In genomic region chr3:30156586-30157498, GRCh38 we compare ENCODE assay signal across 15 cellular contexts.
DNase-seq lines count a peak whose midpoint lies in the region; ATAC-seq, FAIRE-seq and TF ChIP-seq lines count a peak whose summit lies in the region.
"Had no signal": no experiment of that assay in that cellular context is flagged by ENCODE, and none has a peak within 500 bp of the region (broad histone marks: within the 10 kb centered on the region; RNA-seq: fewer than 3 reads in every experiment).

No MANE protein-coding gene starts in this region.

- DNase-seq in AG10803 (ENCODE audit: low read depth), result peak; percentile 15
- peak; percentile 66 for DNase-seq in fibroblast of mammary gland (ENCODE audit: low read depth)
- DNase-seq in stimulated activated CD4-positive, alpha-beta T cell treated with anti-CD3 and anti-CD28 coated beads, Interleukin-1b, Interleukin-23, amount 100 ng/mL, for 48 hours, result no peak
- no peak for DNase-seq in activated T-helper 2 cell treated with anti-CD3 and anti-CD28 coated beads, Interferon-gamma antibody, Interleukin-2, Interleukin-4, amounts not matched to agents 10 μg/mL and 5 μg/mL and 100 μg/mL, durations not matched to agents 14 hours and 24 hours and 36 hours (ENCODE audit: low spot score)
- DNase-seq in GM12891 (ENCODE audit: insufficient read length, low spot score), result no peak
- DNase-seq in progenitor cell of endocrine pancreas (ENCODE audit: low spot score, unreplicated experiment), result no peak
- DNase-seq: activated CD4-positive, alpha-beta T cell treated with anti-CD3 and anti-CD28 coated beads for 1 hour; activated naive CD4-positive, alpha-beta T cell; natural killer cell; psoas muscle; SHP77 treated with DMSO at 0.1 percent for 48 hours; substantia nigra; T-helper 2 cell had no signal

- no peaks in the 10 kb centered on the region for H3K4me1 ChIP-seq in liver (ENCODE audit: control insufficient read depth in 4 of 4, insufficient read depth in 4 of 4, low read length in 3 of 4)
- H3K4me1 ChIP-seq: psoas muscle had no signal

- H3K4me1 Mint-ChIP-seq in activated T-helper 2 cell treated with anti-CD3 and anti-CD28 coated beads, Interferon-gamma antibody, Interleukin-2, Interleukin-4, amounts not matched to agents 10 μg/mL and 5 μg/mL and 100 μg/mL, durations not matched to agents 14 hours and 24 hours and 36 hours (ENCODE audit: low read depth), result no peaks in the 10 kb centered on the region
- no peaks in the 10 kb centered on the region for H3K4me1 Mint-ChIP-seq in progenitor cell of endocrine pancreas (ENCODE audit: low read depth)
- H3K4me1 Mint-ChIP-seq: natural killer cell had no signal

- H3K4me3 Mint-ChIP-seq in activated T-helper 2 cell treated with anti-CD3 and anti-CD28 coated beads, Interferon-gamma antibody, Interleukin-2, Interleukin-4, amounts not matched to agents 10 μg/mL and 5 μg/mL and 100 μg/mL, durations not matched to agents 14 hours and 24 hours and 36 hours (ENCODE audit: low read depth), result no peak overlapping the region
- H3K4me3 Mint-ChIP-seq in progenitor cell of endocrine pancreas (ENCODE audit: low read depth), result no peak overlapping the region
- H3K4me3 Mint-ChIP-seq: natural killer cell had no signal

- H3K9ac ChIP-seq in liver (ENCODE audit: low read depth in 1 of 2, low read length in 2 of 2), result no peak overlapping the region

- no peak for FAIRE-seq in GM12891 (lab: Jason Lieb, UNC)

- H3K27me3 Mint-ChIP-seq in activated T-helper 2 cell treated with anti-CD3 and anti-CD28 coated beads, Interferon-gamma antibody, Interleukin-2, Interleukin-4, amounts not matched to agents 10 μg/mL and 5 μg/mL and 100 μg/mL, durations not matched to agents 14 hours and 24 hours and 36 hours (ENCODE audit: low read depth), result peaks cover 8% of the 10 kb centered on the region
- no peaks in the 10 kb centered on the region for H3K27me3 Mint-ChIP-seq in progenitor cell of endocrine pancreas

- no peak overlapping the region for H3K27ac Mint-ChIP-seq in activated T-helper 2 cell treated with anti-CD3 and anti-CD28 coated beads, Interferon-gamma antibody, Interleukin-2, Interleukin-4, amounts not matched to agents 10 μg/mL and 5 μg/mL and 100 μg/mL, durations not matched to agents 14 hours and 24 hours and 36 hours
- H3K27ac Mint-ChIP-seq in progenitor cell of endocrine pancreas, result no peak overlapping the region
- H3K27ac Mint-ChIP-seq: natural killer cell had no signal

- intact Hi-C loops in activated T-helper 2 cell treated with anti-CD3 and anti-CD28 coated beads, Interferon-gamma antibody, Interleukin-2, Interleukin-4, amounts not matched to agents 10 μg/mL and 5 μg/mL and 100 μg/mL, durations not matched to agents 14 hours and 24 hours and 36 hours (cut with micrococcal nuclease), result no loop called here

- H3K36me3 ChIP-seq in liver (ENCODE audit: control insufficient read depth in 4 of 4, insufficient read depth in 3 of 4, low read depth in 1 of 4, low read length in 3 of 4), result no peaks in the 10 kb centered on the region

- no peaks in the 10 kb centered on the region for H3K27me3 ChIP-seq in liver (ENCODE audit: control insufficient read depth in 4 of 4, insufficient read depth in 4 of 4, low read length in 3 of 4)

- TF ChIP-seq CTCF in AG10803 (conservative IDR thresholded peaks at IDR 0.05; ENCODE audit: low read length) (no peak), fibroblast of mammary gland (conservative IDR thresholded peaks at IDR 0.05; ENCODE audit: control insufficient read depth, insufficient read depth, low read depth, low read length) (no peak), liver (IDR thresholded peaks at IDR 0.05; ENCODE audit: low read depth, low read length, missing input control) (no peak), progenitor cell of endocrine pancreas (IDR thresholded peaks at IDR 0.05; ENCODE audit: unreplicated experiment) (no peak)

- no peaks in the 10 kb centered on the region for H3K9me3 ChIP-seq in liver (ENCODE audit: control insufficient read depth in 4 of 4, low read length in 3 of 4)
- H3K9me3 ChIP-seq: psoas muscle had no signal

- WGBS in liver, result 88% methylated on average over 4 of the region's 4 CpGs

- H3K36me3 Mint-ChIP-seq in activated T-helper 2 cell treated with anti-CD3 and anti-CD28 coated beads, Interferon-gamma antibody, Interleukin-2, Interleukin-4, amounts not matched to agents 10 μg/mL and 5 μg/mL and 100 μg/mL, durations not matched to agents 14 hours and 24 hours and 36 hours (ENCODE audit: low read depth), result no peaks in the 10 kb centered on the region
- no peaks in the 10 kb centered on the region for H3K36me3 Mint-ChIP-seq in progenitor cell of endocrine pancreas (ENCODE audit: insufficient read depth)
- H3K36me3 Mint-ChIP-seq: natural killer cell had no signal

- TF ChIP-seq POLR2A in GM12891 (IDR thresholded peaks at IDR 0.05; ENCODE audit: low read depth, low read length), result no peak

- H3K9me3 Mint-ChIP-seq in activated T-helper 2 cell treated with anti-CD3 and anti-CD28 coated beads, Interferon-gamma antibody, Interleukin-2, Interleukin-4, amounts not matched to agents 10 μg/mL and 5 μg/mL and 100 μg/mL, durations not matched to agents 14 hours and 24 hours and 36 hours, result no peaks in the 10 kb centered on the region
- no peaks in the 10 kb centered on the region for H3K9me3 Mint-ChIP-seq in progenitor cell of endocrine pancreas (ENCODE audit: low read depth)
- H3K9me3 Mint-ChIP-seq: natural killer cell had no signal

- ATAC-seq in SK-N-SH treated with all-trans-retinoic acid at 6 μM for 48 hours, result peak; percentile 84
- ATAC-seq: natural killer cell, psoas muscle had no signal

- no peak overlapping the region for H3K27ac ChIP-seq in liver (ENCODE audit: low read depth in 1 of 2, low read length in 2 of 2)
- H3K27ac ChIP-seq: psoas muscle had no signal

- no peak for TF ChIP-seq RAD21 in liver (IDR thresholded peaks at IDR 0.05)

- H3K4me3 ChIP-seq in AG10803 (ENCODE audit: low read length) (no peak overlapping the region), fibroblast of mammary gland (ENCODE audit: control insufficient read depth, low read depth, low read length) (no peak overlapping the region), liver (ENCODE audit: low read depth in 1 of 3, low read length in 3 of 3) (no peak overlapping the region)
- H3K4me3 ChIP-seq: psoas muscle had no signal

TF ChIP-seq in SK-N-SH treated with all-trans-retinoic acid at 6 μM for 48 hours, 23 proteins besides CTCF, POLR2A, EP300 and RAD21 (continues in another document):
- TF ChIP-seq TOX (CRISPR knock-in tag; IDR thresholded peaks at IDR 0.05; ENCODE audit: borderline replicate concordance) (peak; percentile 54), ZC3H10 (CRISPR knock-in tag; IDR thresholded peaks at IDR 0.05) (0 out of 2 replicates have a peak, but pooled peaks have one; percentile 13), OSR1 (CRISPR knock-in tag; IDR thresholded peaks at IDR 0.05) (no peak), ZFP3 (CRISPR knock-in tag; IDR thresholded peaks at IDR 0.05) (no peak), SNAI2 (CRISPR knock-in tag; IDR thresholded peaks at IDR 0.05) (no peak), PPARA (CRISPR knock-in tag; IDR thresholded peaks at IDR 0.05; ENCODE audit: borderline replicate concordance) (no peak), TCF4 (CRISPR knock-in tag; IDR thresholded peaks at IDR 0.05; ENCODE audit: borderline replicate concordance) (no peak), ZNF565 (CRISPR knock-in tag; conservative IDR thresholded peaks at IDR 0.05; ENCODE audit: low read depth) (no peak), GLIS3 (CRISPR knock-in tag; IDR thresholded peaks at IDR 0.05) (no peak), ZNF8 (CRISPR knock-in tag; IDR thresholded peaks at IDR 0.05) (no peak), RARB (CRISPR knock-in tag; IDR thresholded peaks at IDR 0.05) (no peak)

TF ChIP-seq in liver, 16 proteins besides CTCF, POLR2A, EP300 and RAD21 (continues in another document):
- TF ChIP-seq HNF4A (conservative IDR thresholded peaks at IDR 0.05) (no peak), ATF3 (IDR thresholded peaks at IDR 0.05) (no peak), SP1 (IDR thresholded peaks at IDR 0.05) (no peak), JUND (IDR thresholded peaks at IDR 0.05) (no peak)

TF ChIP-seq in GM12891, 5 proteins besides CTCF, POLR2A, EP300 and RAD21:
- TF ChIP-seq POU2F2 (IDR thresholded peaks at IDR 0.05; ENCODE audit: low read depth, low read length), result no peak
- no peak for TF ChIP-seq SPI1 (IDR thresholded peaks at IDR 0.05; ENCODE audit: low read depth, low read length)
- TF ChIP-seq TAF1 (IDR thresholded peaks at IDR 0.05; ENCODE audit: low read depth, low read length), result no peak
- TF ChIP-seq PAX5 (IDR thresholded peaks at IDR 0.05; ENCODE audit: insufficient read depth, low read length, severe bottlenecking), result no peak
- no peak for TF ChIP-seq POLR2AphosphoS5 (IDR thresholded peaks at IDR 0.05; ENCODE audit: low read depth, low read length)
TF ChIP-seq in GM12891: peak in this region for 0.

Comparison
In these comparisons a context has a peak if more than half of its experiments do, and no peak if none do; other contexts are left out.
1. DNase-seq: peak in AG10803 (single experiment) and fibroblast of mammary gland (single experiment); none in stimulated activated CD4-positive, alpha-beta T cell treated with anti-CD3 and anti-CD28 coated beads, Interleukin-1b, Interleukin-23, amount 100 ng/mL, for 48 hours (single experiment), activated T-helper 2 cell treated with anti-CD3 and anti-CD28 coated beads, Interferon-gamma antibody, Interleukin-2, Interleukin-4, amounts not matched to agents 10 μg/mL and 5 μg/mL and 100 μg/mL, durations not matched to agents 14 hours and 24 hours and 36 hours (single experiment), GM12891 (single experiment) and progenitor cell of endocrine pancreas (single experiment).